Comparison of ENCODE assay signal across 8 cellular contexts in the genomic region with DNA sequence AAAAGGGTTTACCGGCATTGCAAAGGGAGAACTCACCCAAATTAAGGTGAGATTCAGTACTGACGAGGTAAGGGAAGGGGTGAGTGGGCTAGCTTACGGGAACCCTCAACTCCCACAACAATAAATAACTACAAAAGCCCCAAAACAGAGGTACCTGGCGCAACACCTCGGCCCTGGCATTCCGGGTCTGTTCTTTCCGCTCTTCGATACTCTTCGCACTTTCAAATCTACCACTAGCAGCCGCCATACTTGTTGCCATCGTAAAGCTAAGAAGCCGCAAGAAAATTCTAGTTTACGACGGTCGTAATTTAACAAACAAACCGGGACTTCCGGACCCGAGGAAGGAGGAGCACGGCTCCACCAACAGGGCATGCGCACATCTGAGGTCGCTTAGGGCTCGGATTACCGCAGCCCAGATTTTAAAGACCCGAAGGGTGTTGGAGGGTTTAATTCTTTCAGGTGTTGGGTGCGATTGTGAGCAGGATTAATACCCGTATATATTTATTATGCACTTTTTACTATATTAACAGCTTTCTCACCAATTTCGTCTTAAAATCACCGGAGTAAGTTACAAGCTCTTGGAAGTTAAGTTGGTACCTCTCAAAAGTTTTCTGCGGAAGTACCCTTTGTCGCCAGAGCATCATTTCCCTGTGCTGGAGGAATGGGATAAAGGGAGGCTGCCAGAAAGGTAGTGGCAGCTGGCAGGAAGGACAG. TPM values are rescaled to one million over a fixed set of nuclear protein-coding genes. Genes with fewer than 3 reads are reported as not detected.
DNase-seq lines count a peak whose midpoint lies in the region; ATAC-seq and TF ChIP-seq lines count a peak whose summit lies in the region.

A gene (minus strand): TSS at position 268 of the 714 bp plus-strand sequence. CDS start 9 bp downstream, at position 259.

- peak; percentile 82 for DNase-seq in GM13977 (ENCODE audit: low spot score)
- DNase-seq in NCI-H1694 (lab: John Stamatoyannopoulos, UW) = peak; percentile 80
- DNase-seq in amygdala (lab: John Stamatoyannopoulos, UW) = peak; percentile 7 to 93 (median 78)
- peak; percentile 92 for DNase-seq in left ventricle myocardium superior
- peak; percentile 90 for DNase-seq in prostate gland (ENCODE audit: low spot score)

- TF ChIP-seq CTCF in GM13977 (IDR thresholded peaks at IDR 0.05; ENCODE audit: extremely low read depth, insufficient read depth, missing control alignments) = no peak
- TF ChIP-seq CTCF in prostate gland (IDR thresholded peaks at IDR 0.05) = peak in 1 of 4 experiments; percentile 19

- H3K4me1 ChIP-seq in prostate gland (replicated peaks) = no peaks in the 10 kb centered on the region
- no peaks in the 10 kb centered on the region for H3K4me1 ChIP-seq in urinary bladder (ENCODE audit: insufficient read depth)

- peaks cover 6% of the 10 kb centered on the region for H3K36me3 Mint-ChIP-seq in T-helper 1 cell treated with Interleukin-12 subunit alpha and Interleukin-12 subunit beta and Interleukin-4 antibody, amounts not matched to agents 30 μg/mL and 1 μg/mL, for 36 hours (ENCODE audit: low read depth)

- H3K9me3 Mint-ChIP-seq in T-helper 1 cell treated with Interleukin-12 subunit alpha and Interleukin-12 subunit beta and Interleukin-4 antibody, amounts not matched to agents 30 μg/mL and 1 μg/mL, for 36 hours = no peaks in the 10 kb centered on the region

- peak within 1 kb of the TSS; percentile 84 for H3K27ac Mint-ChIP-seq in T-helper 1 cell treated with Interleukin-12 subunit alpha and Interleukin-12 subunit beta and Interleukin-4 antibody, amounts not matched to agents 30 μg/mL and 1 μg/mL, for 36 hours

- H3K4me3 ChIP-seq in prostate gland (peak within 1 kb of the TSS; percentile 50 to 63), urinary bladder (ENCODE audit: low read depth, low read length) (peak within 1 kb of the TSS; percentile 95)

- H3K9me3 ChIP-seq in prostate gland = no peaks in the 10 kb centered on the region

- H3K4me3 Mint-ChIP-seq in T-helper 1 cell treated with Interleukin-12 subunit alpha and Interleukin-12 subunit beta and Interleukin-4 antibody, amounts not matched to agents 30 μg/mL and 1 μg/mL, for 36 hours = peak within 1 kb of the TSS; percentile 90

- in situ Hi-C loops in GM13977 (cut with MboI; ENCODE audit: low pct_unique_long_range_greater_than_20kb, low sequenced_read_pairs, unreplicated experiment) = no loop called here

- peak within 1 kb of the TSS; percentile 71 to 81 for H3K27ac ChIP-seq in prostate gland
- H3K27ac ChIP-seq in urinary bladder (ENCODE audit: low read depth) = no peak within 1 kb of the TSS

- peaks cover 11% of the 10 kb centered on the region for H3K27me3 Mint-ChIP-seq in T-helper 1 cell treated with Interleukin-12 subunit alpha and Interleukin-12 subunit beta and Interleukin-4 antibody, amounts not matched to agents 30 μg/mL and 1 μg/mL, for 36 hours (ENCODE audit: low read depth)

- ATAC-seq in HG02884 (IDR thresholded peaks at IDR 0.05; ENCODE audit: unreplicated experiment) (peak; percentile 97), left ventricle myocardium superior (peak; percentile 100)

- under 1% methylated on average over 30 of the region's 30 CpGs for WGBS in prostate gland
- WGBS in urinary bladder = under 1% methylated on average over 30 of the region's 30 CpGs

- TF ChIP-seq POLR2A in prostate gland (IDR thresholded peaks at IDR 0.05) = no peak

- H3K36me3 ChIP-seq in prostate gland = no peaks in the 10 kb centered on the region
- peaks cover under 1% of the 10 kb centered on the region for H3K36me3 ChIP-seq in urinary bladder (ENCODE audit: insufficient read depth)

- peaks cover 21% of the 10 kb centered on the region for H3K4me1 Mint-ChIP-seq in T-helper 1 cell treated with Interleukin-12 subunit alpha and Interleukin-12 subunit beta and Interleukin-4 antibody, amounts not matched to agents 30 μg/mL and 1 μg/mL, for 36 hours (ENCODE audit: low read depth)

- no peaks in the 10 kb centered on the region for H3K27me3 ChIP-seq in prostate gland (replicated peaks; ENCODE audit: insufficient read depth)

- intact Hi-C loops in left ventricle myocardium superior (cut with micrococcal nuclease) = no loop called here
- intact Hi-C loops in prostate gland (cut with DNase I) = no loop called here

RNA-seq across cellular contexts. Expression of the gene that starts here (rescaled TPM):
- 9.5 TPM for total RNA-seq in left ventricle myocardium superior
- total RNA-seq in prostate gland = 10 to 100 TPM; 10.6 to 22.1 TPM
- total RNA-seq in urinary bladder = 39.2 TPM
- polyA plus RNA-seq in urinary bladder = 9.1 TPM
